Comparison of ENCODE assay signal across 8 cellular contexts in genomic region chr7:37920619-37921339, GRCh38. TPM values are rescaled to one million over a fixed set of nuclear protein-coding genes. Genes with fewer than 3 reads are reported as not detected.
A peak's percentile ranks its signal among the peaks of the same experiment; 100 is the strongest.
DNase-seq lines count a peak whose midpoint lies in the region; ATAC-seq and TF ChIP-seq lines count a peak whose summit lies in the region.

Gene EPDR1, plus strand, starts transcription at chr7:37920640. Its CDS starts 300 bp downstream, at chr7:37920940.

- H3K27ac Mint-ChIP-seq in WTC11 = no peak within 1 kb of the TSS
- peak within 1 kb of the TSS in 3 of 10 donors; percentile 41 to 78 (median 60) for H3K27ac Mint-ChIP-seq in naive thymus-derived CD8-positive, alpha-beta T cell

- TF ChIP-seq CTCF in HCT116 (IDR thresholded peaks at IDR 0.05 in 2 of 3, conservative IDR thresholded peaks at IDR 0.05 in 1 of 3; ENCODE audit: borderline replicate concordance in 1 of 3, insufficient read depth in 1 of 3, low read depth in 2 of 3, low read length in 2 of 3) (peak in 1 of 3 experiments; percentile 16; a peak in 1 of 6 replicates), NB4 (IDR thresholded peaks at IDR 0.05; ENCODE audit: low read depth, low read length) (peak; percentile 26), WTC11 (IDR thresholded peaks at IDR 0.05) (no peak), fibroblast of the aortic adventitia (IDR thresholded peaks at IDR 0.05; ENCODE audit: insufficient read depth, low read length) (no peak), vagina (IDR thresholded peaks at IDR 0.05) (peak in 1 of 3 experiments; percentile 2)

- peaks cover 3% of the 10 kb centered on the region; the same call in 1 of the 2 replicates for H3K36me3 Mint-ChIP-seq in WTC11
- peaks cover 0 to 6% (median 5%) of the 10 kb centered on the region in 3 donors for H3K36me3 Mint-ChIP-seq in naive thymus-derived CD8-positive, alpha-beta T cell

- 0 out of 4 replicates have a peak, but pooled peaks cover 0 to 4% of the 10 kb centered on the region in 2 experiments for H3K36me3 ChIP-seq in HCT116 (ENCODE audit: control insufficient read depth in 1 of 2, insufficient read depth in 2 of 2, low read length in 2 of 2)
- H3K36me3 ChIP-seq in vagina = no peaks in the 10 kb centered on the region

- peak within 1 kb of the TSS; percentile 78 for H3K4me3 Mint-ChIP-seq in WTC11
- H3K4me3 Mint-ChIP-seq in naive thymus-derived CD8-positive, alpha-beta T cell = peak within 1 kb of the TSS; percentile 77 to 88 (median 86)

- H3K27ac ChIP-seq in HCT116 (ENCODE audit: low read depth, low read length) (peak within 1 kb of the TSS; percentile 89), vagina (peak within 1 kb of the TSS; percentile 94)

- peak within 1 kb of the TSS; percentile 72 for H3K4me2 ChIP-seq in HCT116 (ENCODE audit: low read length)

- H3K9me3 Mint-ChIP-seq in WTC11 = peaks cover 12% of the 10 kb centered on the region; the same call in 1 of the 2 replicates
- H3K9me3 Mint-ChIP-seq in naive thymus-derived CD8-positive, alpha-beta T cell = peaks cover 0 to 10% (median 2%) of the 10 kb centered on the region in 9 donors

- RAD21 ChIA-PET in HCT116 (lab: Charles Lee; ENCODE audit: low non-redundant PET in 1 of 2, low total read pairs in 2 of 2, uncharacterized antibody in 2 of 2, unreplicated experiment in 2 of 2) = no interaction called here

- H3K27me3 Mint-ChIP-seq in WTC11 (ENCODE audit: low read depth) = peaks cover 55% of the 10 kb centered on the region
- peaks cover 33 to 65% (median 51%) of the 10 kb centered on the region in 5 donors for H3K27me3 Mint-ChIP-seq in naive thymus-derived CD8-positive, alpha-beta T cell

- H3K9me3 ChIP-seq in HCT116 (ENCODE audit: control insufficient read depth in 1 of 2, insufficient read depth in 1 of 2, low read depth in 1 of 2, low read length in 2 of 2) = peaks cover 0 to 5% of the 10 kb centered on the region in 2 experiments; a peak in 1 of 4 replicates
- no peaks in the 10 kb centered on the region for H3K9me3 ChIP-seq in vagina

- DNase-seq in activated CD8-positive, alpha-beta memory T cell treated with anti-CD3 and anti-CD28 coated beads for 24 hours = peak; percentile 65
- DNase-seq in activated CD8-positive, alpha-beta memory T cell treated with anti-CD3 and anti-CD28 coated beads, Interleukin-2, amount 50 U/mL, for 4 hours = no peak
- DNase-seq in HCT116 (ENCODE audit: low read depth, low spot score) = peak; percentile 37
- peak; percentile 91 for DNase-seq in NB4 (ENCODE audit: low read depth)
- peak; percentile 66 for DNase-seq in WTC11 (ENCODE audit: low spot score)
- DNase-seq in fibroblast of the aortic adventitia (ENCODE audit: low read depth) = no peak
- DNase-seq in naive thymus-derived CD8-positive, alpha-beta T cell = peak in 5 of 10 donors; percentile 6 to 55 (median 30)
- no peak for DNase-seq in vagina (ENCODE audit: extremely low spot score in 2 of 2)

- peaks cover 17% of the 10 kb centered on the region for H3K4me1 Mint-ChIP-seq in WTC11
- peaks cover 10 to 31% (median 24%) of the 10 kb centered on the region in 4 donors for H3K4me1 Mint-ChIP-seq in naive thymus-derived CD8-positive, alpha-beta T cell

- H3K79me2 ChIP-seq in HCT116 (ENCODE audit: insufficient read depth, low read length) = peaks cover 12% of the 10 kb centered on the region

- no peaks in the 10 kb centered on the region for H3K9me2 ChIP-seq in HCT116 (ENCODE audit: insufficient read depth)

- POLR2A ChIA-PET in HCT116 (lab: Charles Lee) (no interaction called here), WTC11 (lab: Charles Lee) (interaction anchor here (0.8 kb wide), 1 partner anchor 415 kb away, joined by 3 read pairs; no protein-coding TSS in a partner anchor)
- POLR2A ChIA-PET in naive thymus-derived CD8-positive, alpha-beta T cell (lab: Charles Lee) = no interaction called here

- H3K4me3 ChIP-seq in HCT116 (replicated peaks in 1 of 2; ENCODE audit: low read depth in 1 of 2, low read length in 2 of 2) (peak within 1 kb of the TSS; percentile 48 to 64), NB4 (ENCODE audit: low read depth, low read length) (peak within 1 kb of the TSS; percentile 70), fibroblast of the aortic adventitia (ENCODE audit: low read depth, low read length) (peak within 1 kb of the TSS; percentile 71), vagina (peak within 1 kb of the TSS; percentile 66 to 73)

- H4K20me1 ChIP-seq in HCT116 (ENCODE audit: insufficient read depth) = no peaks in the 10 kb centered on the region

- H3K27me3 ChIP-seq in HCT116 (ENCODE audit: insufficient read depth, low read length) (no peaks in the 10 kb centered on the region), vagina (no peaks in the 10 kb centered on the region)

- peak within 1 kb of the TSS; percentile 69 for H3K9ac ChIP-seq in HCT116 (ENCODE audit: low read length)

- BruUV-seq in HCT116 (replicated peaks; lab: Mats Ljungman, UMichigan) = no TSS peak

- intact Hi-C loops in HCT116 (cut with micrococcal nuclease) (no loop called here), vagina (cut with DNase I) (no loop called here)

- peak; percentile 75 for ATAC-seq in HCT116
- peak; percentile 60 for ATAC-seq in WTC11
- ATAC-seq in naive thymus-derived CD8-positive, alpha-beta T cell = peak; percentile 78 to 80

- CTCF ChIA-PET in HCT116 (lab: Charles Lee) (interaction anchor here (0.9 to 1.0 kb wide), 2 partner anchors 12 to 449 kb away, joined by 3 read pairs; no protein-coding TSS in a partner anchor), WTC11 (lab: Charles Lee) (interaction anchor here (0.6 to 2.1 kb wide), 9 partner anchors 9 to 425 kb away, joined by 3 to 9 read pairs (median 3); no protein-coding TSS in a partner anchor)

- H3K4me1 ChIP-seq in HCT116 (ENCODE audit: control insufficient read depth in 1 of 2, insufficient read depth in 2 of 2, low read length in 2 of 2) (peaks cover 9 to 16% of the 10 kb centered on the region in 2 experiments; a peak in 2 of 4 replicates), vagina (peaks cover 30% of the 10 kb centered on the region)

- no peak for TF ChIP-seq POLR2A in HCT116 (IDR thresholded peaks at IDR 0.05; ENCODE audit: borderline replicate concordance, extremely low read depth, insufficient read depth, insufficient read length)
- TF ChIP-seq POLR2A in NB4 (IDR thresholded peaks at IDR 0.05; ENCODE audit: extremely low read depth, insufficient read length) = peak; percentile 80
- TF ChIP-seq POLR2A in vagina (IDR thresholded peaks at IDR 0.05) = no peak

- no peak for TF ChIP-seq RAD21 in HCT116 (IDR thresholded peaks at IDR 0.05; ENCODE audit: low read depth)

- peak within 1 kb of the TSS; percentile 67 for H2AFZ ChIP-seq in HCT116 (ENCODE audit: low read depth, low read length, poor library complexity, severe bottlenecking)

TF ChIP-seq in HCT116, 20 proteins besides CTCF, POLR2A, EP300 and RAD21:
- TF ChIP-seq ELF1 (IDR thresholded peaks at IDR 0.05; ENCODE audit: borderline replicate concordance, low read depth) (no peak), ZFX (IDR thresholded peaks at IDR 0.05) (peak; percentile 83), POLR2AphosphoS5 (IDR thresholded peaks at IDR 0.05; ENCODE audit: low read depth, low read length) (peak; percentile 74), MAX (IDR thresholded peaks at IDR 0.05) (peak; percentile 52; the same call in 1 of the 2 replicates), SIN3A (IDR thresholded peaks at IDR 0.05; ENCODE audit: low read depth) (0 out of 2 replicates have a peak, but pooled peaks have one; percentile 43)

TF ChIP-seq in WTC11, 78 proteins besides CTCF, POLR2A, EP300 and RAD21 (continues in another document):
- peak; percentile 41; the same call in 1 of the 2 replicates for TF ChIP-seq E2F5 (CRISPR knock-in tag; IDR thresholded peaks at IDR 0.05)
- peak; percentile 62; the same call in 1 of the 2 replicates for TF ChIP-seq MYBL2 (CRISPR knock-in tag; IDR thresholded peaks at IDR 0.05)
- TF ChIP-seq FOXJ3 (CRISPR knock-in tag; IDR thresholded peaks at IDR 0.05; ENCODE audit: borderline replicate concordance) = no peak
- no peak; the same call in 1 of the 2 replicates for TF ChIP-seq ATF1 (CRISPR knock-in tag; IDR thresholded peaks at IDR 0.05)
- TF ChIP-seq CREB1 (CRISPR knock-in tag; IDR thresholded peaks at IDR 0.05) = no peak
- TF ChIP-seq ZNF263 (CRISPR knock-in tag; IDR thresholded peaks at IDR 0.05; ENCODE audit: low read depth) = no peak
- 0 out of 2 replicates have a peak, but pooled peaks have one; percentile 60 for TF ChIP-seq KAT7 (CRISPR knock-in tag; IDR thresholded peaks at IDR 0.05; ENCODE audit: borderline replicate concordance)
- no peak for TF ChIP-seq ATF3 (CRISPR knock-in tag; conservative IDR thresholded peaks at IDR 0.05)
- TF ChIP-seq TEAD1 (CRISPR knock-in tag; IDR thresholded peaks at IDR 0.05) = no peak
- no peak for TF ChIP-seq IRF2 (CRISPR knock-in tag; IDR thresholded peaks at IDR 0.05; ENCODE audit: borderline replicate concordance, low read depth)

RNA-seq across cellular contexts. Expression of gene EPDR1, which starts in this region (rescaled TPM):
- 8.0 TPM for total RNA-seq in HCT116 (2021; ENCODE audit: unreplicated experiment)
- 4.5 and 4.8 TPM in 2 replicates for polyA plus RNA-seq in HCT116 (2012)
- total RNA-seq in WTC11 (2021) = 6.3 to 7.4 TPM (median 6.7 TPM) in 3 replicates
- 27.8 and 47.9 TPM in 2 replicates for total RNA-seq in fibroblast of the aortic adventitia (ENCODE audit: low replicate concordance)
- under 1 TPM; 0.71 to 0.75 TPM for total RNA-seq in naive thymus-derived CD8-positive, alpha-beta T cell
- 1 to 10 TPM; 1.6 to 3.9 (median 2.2) TPM for polyA plus RNA-seq in naive thymus-derived CD8-positive, alpha-beta T cell
- 37.6 TPM for total RNA-seq in vagina

Comparison
In these comparisons a context has a peak if more than half of its experiments do, and no peak if none do; other contexts are left out.
1. DNase-seq: peak in activated CD8-positive, alpha-beta memory T cell treated with anti-CD3 and anti-CD28 coated beads for 24 hours (single experiment), HCT116 (single experiment), NB4 (single experiment) and WTC11 (single experiment); none in activated CD8-positive, alpha-beta memory T cell treated with anti-CD3 and anti-CD28 coated beads, Interleukin-2, amount 50 U/mL, for 4 hours (single experiment), fibroblast of the aortic adventitia (single experiment) and vagina (0 of 2).
2. Peak in every context shown above with its lines, with median percentiles within 50 percentile points of each other: ATAC-seq and H3K4me3 ChIP-seq.